Comparison of ENCODE assay signal across 8 cellular contexts in genomic region chr18:13137041-13137938, GRCh38.
DNase-seq lines count a peak whose midpoint lies in the region; FAIRE-seq and TF ChIP-seq lines count a peak whose summit lies in the region.

No MANE protein-coding gene starts in this region.

- H3F3A ChIP-seq in PC-9 (ENCODE audit: insufficient read depth, low read depth) = no peaks in the 10 kb centered on the region

- no peaks in the 10 kb centered on the region for H3K36me3 ChIP-seq in H7 (replicated peaks; ENCODE audit: control insufficient read depth, insufficient read depth, low read length)
- no peaks in the 10 kb centered on the region for H3K36me3 ChIP-seq in PC-9 (ENCODE audit: low read depth)
- H3K36me3 ChIP-seq in astrocyte (ENCODE audit: insufficient read depth, low read length) = no peaks in the 10 kb centered on the region
- H3K36me3 ChIP-seq in hepatocyte (replicated peaks; ENCODE audit: insufficient read depth, low read depth) = no peaks in the 10 kb centered on the region
- H3K36me3 ChIP-seq in sigmoid colon = no peaks in the 10 kb centered on the region

- no TSS peak for BruUV-seq in PC-9 (replicated peaks; lab: Mats Ljungman, UMichigan)

- H4K20me1 ChIP-seq in PC-9 (ENCODE audit: insufficient read depth) (no peaks in the 10 kb centered on the region), astrocyte (ENCODE audit: insufficient read depth, low read length) (no peaks in the 10 kb centered on the region), hepatocyte (ENCODE audit: insufficient read depth, poor library complexity, severe bottlenecking) (no peaks in the 10 kb centered on the region)

- H3K9me2 ChIP-seq in PC-9 (ENCODE audit: insufficient read depth) (no peaks in the 10 kb centered on the region), hepatocyte (replicated peaks; ENCODE audit: insufficient read depth) (no peaks in the 10 kb centered on the region)

- peak overlapping the region; percentile 97 for H3K4me2 ChIP-seq in PC-9
- peak overlapping the region; percentile 92 for H3K4me2 ChIP-seq in astrocyte (ENCODE audit: low read length)
- peak overlapping the region; percentile 92 for H3K4me2 ChIP-seq in hepatocyte

- CTCF ChIA-PET in PC-9 (lab: Charles Lee) = no interaction called here

- peak overlapping the region; percentile 66 for H3K4me3 Mint-ChIP-seq in astrocyte (ENCODE audit: unreplicated experiment)

- TF ChIP-seq CTCF in PC-9 (conservative IDR thresholded peaks at IDR 0.05) (no peak), astrocyte (IDR thresholded peaks at IDR 0.05; ENCODE audit: insufficient read depth, low read depth, low read length) (no peak), hepatocyte (IDR thresholded peaks at IDR 0.05; ENCODE audit: poor library complexity) (no peak), sigmoid colon (IDR thresholded peaks at IDR 0.05) (no peak)

- H3K9ac ChIP-seq in astrocyte (ENCODE audit: low read length) = peak overlapping the region; percentile 70

- FAIRE-seq in astrocyte (lab: Jason Lieb, UNC) = no peak

- POLR2A ChIA-PET in PC-9 (lab: Charles Lee; ENCODE audit: unreplicated experiment) = no interaction called here

- H3K79me2 ChIP-seq in PC-9 (ENCODE audit: low read depth) = no peaks in the 10 kb centered on the region
- no peaks in the 10 kb centered on the region for H3K79me2 ChIP-seq in astrocyte (ENCODE audit: insufficient read depth, low read length)
- no peaks in the 10 kb centered on the region for H3K79me2 ChIP-seq in hepatocyte

- H3K27ac Mint-ChIP-seq in astrocyte (ENCODE audit: unreplicated experiment) = no peak overlapping the region

- H3K9me3 ChIP-seq in PC-9 (ENCODE audit: insufficient read depth, low read depth) (no peaks in the 10 kb centered on the region), astrocyte (ENCODE audit: insufficient read depth, low read depth, low read length) (no peaks in the 10 kb centered on the region), hepatocyte (ENCODE audit: low read depth) (no peaks in the 10 kb centered on the region), sigmoid colon (no peaks in the 10 kb centered on the region)

- H3K27me3 ChIP-seq in H7 (ENCODE audit: control insufficient read depth, insufficient read depth, low read length) (peaks cover 23% of the 10 kb centered on the region), PC-9 (ENCODE audit: insufficient read depth, low read depth) (peaks cover 36% of the 10 kb centered on the region), astrocyte (ENCODE audit: insufficient read depth, low read length) (peaks cover 3% of the 10 kb centered on the region), hepatocyte (peaks cover 5% of the 10 kb centered on the region), sigmoid colon (peaks cover 0 to 24% (median 6%) of the 10 kb centered on the region in 3 donors)

- H3K4me3 ChIP-seq in H7 (ENCODE audit: insufficient read depth, low read depth, low read length) = peak overlapping the region; percentile 45
- H3K4me3 ChIP-seq in PC-9 = peak overlapping the region; percentile 66
- peak overlapping the region; percentile 59 for H3K4me3 ChIP-seq in astrocyte (ENCODE audit: insufficient read depth, low read depth, low read length)
- H3K4me3 ChIP-seq in hepatocyte = no peak overlapping the region
- H3K4me3 ChIP-seq in sigmoid colon = peak overlapping the region; percentile 47 to 63 (median 54)

- DNase-seq in ELF-1 (ENCODE audit: low read depth, low spot score) (peak; percentile 10), H7 (peak; percentile 70), PC-9 (no peak), astrocyte (ENCODE audit: low read depth) (peak; percentile 9), hepatocyte (ENCODE audit: low spot score) (no peak), sigmoid colon (no peak), NCI-H2081 (lab: John Stamatoyannopoulos, UW) (no peak), occipital lobe (lab: John Stamatoyannopoulos, UW) (no peak)

- H3K4me1 ChIP-seq in PC-9 (replicated peaks; ENCODE audit: insufficient read depth) (0 out of 2 replicates have a peak, but pooled peaks cover 14% of the 10 kb centered on the region), astrocyte (ENCODE audit: insufficient read depth, low read length) (peaks cover 14% of the 10 kb centered on the region), hepatocyte (ENCODE audit: insufficient read depth) (no peaks in the 10 kb centered on the region), sigmoid colon (peaks cover 0 to 16% (median 14%) of the 10 kb centered on the region in 4 donors)

- H3K9me3 Mint-ChIP-seq in astrocyte (ENCODE audit: unreplicated experiment) = peaks cover 8% of the 10 kb centered on the region

- WGBS in hepatocyte (ENCODE audit: low lambda C conversion rate, missing lambda C conversion rate) = 46% methylated on average over 57 of the region's 69 CpGs
- 4 to 41% methylated on average over 69 of the region's 69 CpGs for WGBS in sigmoid colon, 2 donors

- intact Hi-C loops in PC-9 (cut with micrococcal nuclease; ENCODE audit: unreplicated experiment) = no loop called here
- intact Hi-C loops in sigmoid colon (cut with DNase I) = no loop called here

- peaks cover 6% of the 10 kb centered on the region for H3K36me3 Mint-ChIP-seq in astrocyte (ENCODE audit: low read depth, unreplicated experiment)

- TF ChIP-seq EP300 in sigmoid colon (IDR thresholded peaks at IDR 0.05) = no peak

- H2AFZ ChIP-seq in PC-9 (peak overlapping the region; percentile 86), astrocyte (ENCODE audit: low read depth, low read length) (peak overlapping the region; percentile 75), hepatocyte (peak overlapping the region; percentile 60)

- no peak for TF ChIP-seq POLR2A in sigmoid colon (IDR thresholded peaks at IDR 0.05)

- no peak overlapping the region for H3K27ac ChIP-seq in PC-9
- H3K27ac ChIP-seq in astrocyte (ENCODE audit: low read depth, low read length) = no peak overlapping the region
- H3K27ac ChIP-seq in hepatocyte = no peak overlapping the region
- peak overlapping the region; percentile 49 to 70 (median 68) for H3K27ac ChIP-seq in sigmoid colon

- peaks cover 13% of the 10 kb centered on the region for H3K27me3 Mint-ChIP-seq in astrocyte (ENCODE audit: low read depth, unreplicated experiment)

- H3K4me1 Mint-ChIP-seq in astrocyte (ENCODE audit: low read depth, unreplicated experiment) = no peaks in the 10 kb centered on the region

Comparison
In these comparisons a context has a peak if more than half of its experiments do, and no peak if none do; other contexts are left out.
1. DNase-seq: peak in ELF-1 (single experiment), H7 (single experiment) and astrocyte (single experiment); none in PC-9 (0 of 2), hepatocyte (single experiment), sigmoid colon (single experiment), NCI-H2081 (0 of 2) and occipital lobe (single experiment).
2. H3K27ac ChIP-seq: peak in sigmoid colon (4 of 4); none in PC-9 (single experiment), astrocyte (single experiment) and hepatocyte (single experiment).
3. Peak in every context shown above with its lines, with median percentiles within 50 percentile points of each other: H2AFZ ChIP-seq and H3K4me2 ChIP-seq.